ENCODE assay signal across 1 cellular context in the genomic region with DNA sequence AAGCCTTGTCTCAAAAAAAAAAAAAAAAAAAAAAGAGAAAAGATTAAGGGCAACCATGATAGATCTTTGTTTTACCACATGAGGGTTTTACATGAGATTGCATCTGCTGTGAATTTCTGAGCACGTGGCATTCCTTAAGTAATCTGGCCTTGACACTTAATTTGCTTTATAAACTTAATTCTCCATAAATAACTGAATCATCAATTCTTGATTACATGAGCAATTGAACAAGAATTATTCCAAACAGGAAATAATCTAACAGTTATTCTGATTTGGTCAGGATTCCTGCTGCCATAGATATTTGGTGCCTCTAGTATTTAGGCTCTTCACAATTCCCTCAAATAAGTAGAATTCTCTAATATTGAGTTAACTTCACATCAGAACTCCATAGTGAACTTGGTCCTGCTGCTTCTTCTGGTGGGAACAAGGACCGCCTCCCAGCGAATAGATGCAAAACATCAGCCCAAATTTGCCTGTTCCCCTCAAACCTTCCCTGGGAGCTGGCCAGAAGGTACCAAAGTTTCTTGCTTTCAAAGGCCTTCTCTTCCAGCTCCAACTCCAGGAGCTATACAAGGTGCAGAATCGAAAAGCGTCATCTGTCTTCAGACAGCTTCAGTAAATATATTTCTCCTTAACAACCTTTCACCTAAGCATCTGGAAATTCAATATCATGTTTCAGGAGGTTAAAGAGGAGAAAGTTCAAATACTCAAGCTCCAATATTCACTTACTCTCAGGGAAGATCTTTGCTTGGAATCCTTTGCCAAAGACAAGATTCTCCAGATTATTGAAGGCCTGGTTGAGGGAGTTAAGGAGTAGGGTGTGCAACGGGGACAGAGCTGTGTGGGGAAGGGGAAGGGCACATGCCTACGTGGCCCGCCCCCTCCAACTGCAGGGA.
TF ChIP-seq lines count a peak whose summit lies in the region.

No MANE protein-coding gene starts in this region.

TF ChIP-seq in HCT116, 20 proteins besides CTCF, POLR2A, EP300 and RAD21:
- TF ChIP-seq JUND (IDR thresholded peaks at IDR 0.05) = no peak
- TF ChIP-seq, protein P1, sequence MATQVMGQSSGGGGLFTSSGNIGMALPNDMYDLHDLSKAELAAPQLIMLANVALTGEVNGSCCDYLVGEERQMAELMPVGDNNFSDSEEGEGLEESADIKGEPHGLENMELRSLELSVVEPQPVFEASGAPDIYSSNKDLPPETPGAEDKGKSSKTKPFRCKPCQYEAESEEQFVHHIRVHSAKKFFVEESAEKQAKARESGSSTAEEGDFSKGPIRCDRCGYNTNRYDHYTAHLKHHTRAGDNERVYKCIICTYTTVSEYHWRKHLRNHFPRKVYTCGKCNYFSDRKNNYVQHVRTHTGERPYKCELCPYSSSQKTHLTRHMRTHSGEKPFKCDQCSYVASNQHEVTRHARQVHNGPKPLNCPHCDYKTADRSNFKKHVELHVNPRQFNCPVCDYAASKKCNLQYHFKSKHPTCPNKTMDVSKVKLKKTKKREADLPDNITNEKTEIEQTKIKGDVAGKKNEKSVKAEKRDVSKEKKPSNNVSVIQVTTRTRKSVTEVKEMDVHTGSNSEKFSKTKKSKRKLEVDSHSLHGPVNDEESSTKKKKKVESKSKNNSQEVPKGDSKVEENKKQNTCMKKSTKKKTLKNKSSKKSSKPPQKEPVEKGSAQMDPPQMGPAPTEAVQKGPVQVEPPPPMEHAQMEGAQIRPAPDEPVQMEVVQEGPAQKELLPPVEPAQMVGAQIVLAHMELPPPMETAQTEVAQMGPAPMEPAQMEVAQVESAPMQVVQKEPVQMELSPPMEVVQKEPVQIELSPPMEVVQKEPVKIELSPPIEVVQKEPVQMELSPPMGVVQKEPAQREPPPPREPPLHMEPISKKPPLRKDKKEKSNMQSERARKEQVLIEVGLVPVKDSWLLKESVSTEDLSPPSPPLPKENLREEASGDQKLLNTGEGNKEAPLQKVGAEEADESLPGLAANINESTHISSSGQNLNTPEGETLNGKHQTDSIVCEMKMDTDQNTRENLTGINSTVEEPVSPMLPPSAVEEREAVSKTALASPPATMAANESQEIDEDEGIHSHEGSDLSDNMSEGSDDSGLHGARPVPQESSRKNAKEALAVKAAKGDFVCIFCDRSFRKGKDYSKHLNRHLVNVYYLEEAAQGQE (IDR thresholded peaks at IDR 0.05; ENCODE audit: low read depth) = no peak
- TF ChIP-seq, protein P2, sequence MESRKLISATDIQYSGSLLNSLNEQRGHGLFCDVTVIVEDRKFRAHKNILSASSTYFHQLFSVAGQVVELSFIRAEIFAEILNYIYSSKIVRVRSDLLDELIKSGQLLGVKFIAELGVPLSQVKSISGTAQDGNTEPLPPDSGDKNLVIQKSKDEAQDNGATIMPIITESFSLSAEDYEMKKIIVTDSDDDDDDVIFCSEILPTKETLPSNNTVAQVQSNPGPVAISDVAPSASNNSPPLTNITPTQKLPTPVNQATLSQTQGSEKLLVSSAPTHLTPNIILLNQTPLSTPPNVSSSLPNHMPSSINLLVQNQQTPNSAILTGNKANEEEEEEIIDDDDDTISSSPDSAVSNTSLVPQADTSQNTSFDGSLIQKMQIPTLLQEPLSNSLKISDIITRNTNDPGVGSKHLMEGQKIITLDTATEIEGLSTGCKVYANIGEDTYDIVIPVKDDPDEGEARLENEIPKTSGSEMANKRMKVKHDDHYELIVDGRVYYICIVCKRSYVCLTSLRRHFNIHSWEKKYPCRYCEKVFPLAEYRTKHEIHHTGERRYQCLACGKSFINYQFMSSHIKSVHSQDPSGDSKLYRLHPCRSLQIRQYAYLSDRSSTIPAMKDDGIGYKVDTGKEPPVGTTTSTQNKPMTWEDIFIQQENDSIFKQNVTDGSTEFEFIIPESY (IDR thresholded peaks at IDR 0.05; ENCODE audit: extremely low read depth, insufficient replicate concordance, low read length) = no peak
- TF ChIP-seq EZH2phosphoT487 (IDR thresholded peaks at IDR 0.05; ENCODE audit: borderline replicate concordance) = no peak
- TF ChIP-seq SP1 (IDR thresholded peaks at IDR 0.05; ENCODE audit: low read depth) = no peak
TF ChIP-seq in HCT116: peak in this region for 0.
